Comparison of ENCODE assay signal across 1 cellular context in genomic region chr2:12456293-12457151, GRCh38.
TF ChIP-seq lines count a peak whose summit lies in the region.

No MANE protein-coding gene starts in this region.

TF ChIP-seq in HEK293, 187 proteins besides CTCF, POLR2A, EP300 and RAD21 (continued from another document):
- TF ChIP-seq ZNF335 (tag by site-specific recombination; conservative IDR thresholded peaks at IDR 0.05) = peak; percentile 49; the same call in 1 of the 2 replicates
